Comparison of ENCODE assay signal across 1 cellular context in genomic region chr16:66660422-66661209, GRCh38.
TF ChIP-seq lines count a peak whose summit lies in the region.

No MANE protein-coding gene starts in this region.

TF ChIP-seq in K562, 482 proteins besides CTCF, POLR2A, EP300 and RAD21 (continued from another document and continues in another):
- TF ChIP-seq ZNF407 (IDR thresholded peaks at IDR 0.05; ENCODE audit: low read depth): no peak
- TF ChIP-seq ZNF780A (CRISPR knock-in tag; IDR thresholded peaks at IDR 0.05): no peak
- 0 out of 2 replicates have a peak, but pooled peaks have one; percentile 25 for TF ChIP-seq TFAP4 (CRISPR knock-in tag; IDR thresholded peaks at IDR 0.05; ENCODE audit: borderline replicate concordance)
- no peak for TF ChIP-seq CEBPB (tag; IDR thresholded peaks at IDR 0.05)
- TF ChIP-seq ZNF830 (CRISPR knock-in tag; IDR thresholded peaks at IDR 0.05): no peak
- no peak for TF ChIP-seq ZNF644 (tag; IDR thresholded peaks at IDR 0.05; ENCODE audit: low read depth)
- no peak for TF ChIP-seq ZBTB1 (CRISPR knock-in tag; IDR thresholded peaks at IDR 0.05; ENCODE audit: borderline replicate concordance, low read depth)
- TF ChIP-seq PRMT5 (CRISPR knock-in tag; IDR thresholded peaks at IDR 0.05): no peak
- TF ChIP-seq ZNF184 (CRISPR knock-in tag; IDR thresholded peaks at IDR 0.05): no peak
- TF ChIP-seq E2F3 (CRISPR knock-in tag; IDR thresholded peaks at IDR 0.05): no peak
- TF ChIP-seq, protein P1, sequence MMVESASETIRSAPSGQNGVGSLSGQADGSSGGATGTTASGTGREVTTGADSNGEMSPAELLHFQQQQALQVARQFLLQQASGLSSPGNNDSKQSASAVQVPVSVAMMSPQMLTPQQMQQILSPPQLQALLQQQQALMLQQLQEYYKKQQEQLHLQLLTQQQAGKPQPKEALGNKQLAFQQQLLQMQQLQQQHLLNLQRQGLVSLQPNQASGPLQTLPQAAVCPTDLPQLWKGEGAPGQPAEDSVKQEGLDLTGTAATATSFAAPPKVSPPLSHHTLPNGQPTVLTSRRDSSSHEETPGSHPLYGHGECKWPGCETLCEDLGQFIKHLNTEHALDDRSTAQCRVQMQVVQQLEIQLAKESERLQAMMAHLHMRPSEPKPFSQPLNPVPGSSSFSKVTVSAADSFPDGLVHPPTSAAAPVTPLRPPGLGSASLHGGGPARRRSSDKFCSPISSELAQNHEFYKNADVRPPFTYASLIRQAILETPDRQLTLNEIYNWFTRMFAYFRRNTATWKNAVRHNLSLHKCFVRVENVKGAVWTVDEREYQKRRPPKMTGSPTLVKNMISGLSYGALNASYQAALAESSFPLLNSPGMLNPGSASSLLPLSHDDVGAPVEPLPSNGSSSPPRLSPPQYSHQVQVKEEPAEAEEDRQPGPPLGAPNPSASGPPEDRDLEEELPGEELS (CRISPR knock-in tag; IDR thresholded peaks at IDR 0.05; ENCODE audit: borderline replicate concordance): no peak
- no peak for TF ChIP-seq NUFIP1 (IDR thresholded peaks at IDR 0.05; ENCODE audit: partially characterized antibody)
- TF ChIP-seq CBX8 (IDR thresholded peaks at IDR 0.05; ENCODE audit: borderline replicate concordance, extremely low read depth, low read depth, low read length, poor library complexity, severe bottlenecking): no peak
- no peak for TF ChIP-seq ZNF408 (CRISPR knock-in tag; IDR thresholded peaks at IDR 0.05; ENCODE audit: low read depth)
- TF ChIP-seq ZNF561 (CRISPR knock-in tag; conservative IDR thresholded peaks at IDR 0.05): no peak
- TF ChIP-seq MYBL2 (IDR thresholded peaks at IDR 0.05; ENCODE audit: low read depth): no peak
- TF ChIP-seq MYBL2 (CRISPR knock-in tag; IDR thresholded peaks at IDR 0.05; ENCODE audit: borderline replicate concordance): no peak
- no peak for TF ChIP-seq ZBTB49 (CRISPR knock-in tag; IDR thresholded peaks at IDR 0.05; ENCODE audit: borderline replicate concordance)
- no peak for TF ChIP-seq ZFP30 (CRISPR knock-in tag; IDR thresholded peaks at IDR 0.05; ENCODE audit: borderline replicate concordance)
- peak; percentile 48 for TF ChIP-seq NEUROD1 (IDR thresholded peaks at IDR 0.05; ENCODE audit: borderline replicate concordance, low read depth, low read length, partially characterized antibody)
- TF ChIP-seq, protein P2, sequence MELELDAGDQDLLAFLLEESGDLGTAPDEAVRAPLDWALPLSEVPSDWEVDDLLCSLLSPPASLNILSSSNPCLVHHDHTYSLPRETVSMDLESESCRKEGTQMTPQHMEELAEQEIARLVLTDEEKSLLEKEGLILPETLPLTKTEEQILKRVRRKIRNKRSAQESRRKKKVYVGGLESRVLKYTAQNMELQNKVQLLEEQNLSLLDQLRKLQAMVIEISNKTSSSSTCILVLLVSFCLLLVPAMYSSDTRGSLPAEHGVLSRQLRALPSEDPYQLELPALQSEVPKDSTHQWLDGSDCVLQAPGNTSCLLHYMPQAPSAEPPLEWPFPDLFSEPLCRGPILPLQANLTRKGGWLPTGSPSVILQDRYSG (tag; conservative IDR thresholded peaks at IDR 0.05; ENCODE audit: low read depth): no peak
- no peak for TF ChIP-seq ZNF347 (CRISPR knock-in tag; IDR thresholded peaks at IDR 0.05; ENCODE audit: low read depth)
- TF ChIP-seq TBL1XR1 (IDR thresholded peaks at IDR 0.05; ENCODE audit: low read length in 2 of 2): peak in 1 of 2 experiments; percentile 12; a peak in 1 of 4 replicates
- peak; percentile 50 for TF ChIP-seq ELF1 (tag; IDR thresholded peaks at IDR 0.05)
- TF ChIP-seq USF2 (CRISPR knock-in tag; IDR thresholded peaks at IDR 0.05): no peak
- TF ChIP-seq ADNP (tag; IDR thresholded peaks at IDR 0.05): no peak
- TF ChIP-seq, protein P3, sequence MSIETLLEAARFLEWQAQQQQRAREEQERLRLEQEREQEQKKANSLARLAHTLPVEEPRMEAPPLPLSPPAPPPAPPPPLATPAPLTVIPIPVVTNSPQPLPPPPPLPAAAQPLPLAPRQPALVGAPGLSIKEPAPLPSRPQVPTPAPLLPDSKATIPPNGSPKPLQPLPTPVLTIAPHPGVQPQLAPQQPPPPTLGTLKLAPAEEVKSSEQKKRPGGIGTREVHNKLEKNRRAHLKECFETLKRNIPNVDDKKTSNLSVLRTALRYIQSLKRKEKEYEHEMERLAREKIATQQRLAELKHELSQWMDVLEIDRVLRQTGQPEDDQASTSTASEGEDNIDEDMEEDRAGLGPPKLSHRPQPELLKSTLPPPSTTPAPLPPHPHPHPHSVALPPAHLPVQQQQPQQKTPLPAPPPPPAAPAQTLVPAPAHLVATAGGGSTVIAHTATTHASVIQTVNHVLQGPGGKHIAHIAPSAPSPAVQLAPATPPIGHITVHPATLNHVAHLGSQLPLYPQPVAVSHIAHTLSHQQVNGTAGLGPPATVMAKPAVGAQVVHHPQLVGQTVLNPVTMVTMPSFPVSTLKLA (conservative IDR thresholded peaks at IDR 0.05): no peak; a peak in 2 of 4 replicates
- TF ChIP-seq ZHX1 (conservative IDR thresholded peaks at IDR 0.05; ENCODE audit: low read length): no peak
- TF ChIP-seq BRD9 (IDR thresholded peaks at IDR 0.05; ENCODE audit: low read depth, partially characterized antibody): no peak
- peak; percentile 56; the same call in 1 of the 2 replicates for TF ChIP-seq TOE1 (IDR thresholded peaks at IDR 0.05; ENCODE audit: borderline replicate concordance)
- TF ChIP-seq TOE1 (CRISPR knock-in tag; IDR thresholded peaks at IDR 0.05; ENCODE audit: borderline replicate concordance, low read depth): no peak
- no peak for TF ChIP-seq ATF2 (CRISPR knock-in tag; IDR thresholded peaks at IDR 0.05)
- no peak for TF ChIP-seq CHD4 (IDR thresholded peaks at IDR 0.05; ENCODE audit: insufficient read depth, insufficient replicate concordance, low read depth, low read length, poor library complexity, severe bottlenecking)
